29 cellular contexts compared by ENCODE assay signal in the genomic region with DNA sequence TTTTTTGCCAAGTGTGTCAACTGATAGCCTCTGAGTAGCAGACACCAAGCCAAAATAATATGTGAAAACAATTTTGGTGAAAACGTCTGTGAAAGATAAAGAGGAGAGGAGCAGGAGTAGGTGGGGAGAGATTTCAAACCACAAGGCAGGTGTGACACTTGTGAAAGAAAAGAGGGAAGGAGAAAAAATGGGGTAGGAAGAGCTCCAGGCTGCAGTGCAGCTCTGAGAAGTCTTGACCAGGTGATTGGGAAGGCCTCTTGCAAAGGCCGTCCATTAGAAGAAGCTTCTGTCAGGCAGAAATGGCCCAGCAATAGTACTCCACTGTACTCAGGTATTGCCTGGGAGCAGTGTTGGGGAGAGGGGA.
"Had no signal": no experiment of that assay in that cellular context is flagged by ENCODE, and none has a peak within 500 bp of the region (broad histone marks: within the 10 kb centered on the region; RNA-seq: fewer than 3 reads in every experiment).

No MANE protein-coding gene starts in this region.

- H3K36me3 ChIP-seq: gastrocnemius medialis, neutrophil, ovary, right lobe of liver, tibial artery had no signal

- H3K27ac ChIP-seq: epithelial cell of prostate, gastrocnemius medialis, neutrophil, ovary, right lobe of liver, testis, tibial artery had no signal

- H3K27me3 ChIP-seq: gastrocnemius medialis, neutrophil, ovary, right lobe of liver, testis, tibial artery had no signal

- DNase-seq: cortex of kidney; foreskin fibroblast; gastrocnemius medialis; head of caudate nucleus; kidney; mucosa of descending colon; naive B cell; ovary; posterior cingulate gyrus; retina; right lobe of liver; small intestine; stimulated activated CD4-positive, alpha-beta T cell treated with anti-CD3 and anti-CD28 coated beads, Interleukin-12 subunit alpha, Interleukin-12 subunit beta, amount 100 ng/mL, for 4 hours; stimulated activated CD4-positive, alpha-beta T cell treated with anti-CD3 and anti-CD28 coated beads, Interleukin-4, amount 100 ng/mL, for 4 hours; stimulated activated naive CD8-positive, alpha-beta T cell treated with anti-CD3 and anti-CD28 coated beads, Interleukin-15, Interleukin-2, amounts not matched to agents 100 U/mL and 50 U/mL, for 24 hours; substantia nigra; testis; tibial artery had no signal

- H3K9me3 ChIP-seq: gastrocnemius medialis, mucosa of descending colon, neutrophil, ovary, right lobe of liver, testis, tibial artery had no signal

- H3K27ac Mint-ChIP-seq: memory B cell; mesothelial cell of epicardium; natural killer cell treated with Interleukin-12 subunit alpha and Interleukin-12 subunit beta and Interleukin-15 and Interleukin-18, amount 100 ng/mL, for 72 hours; stimulated activated memory B cell treated with anti-CD40 and anti-IgM and Interleukin-4, amounts not matched to agents 10 μg/mL and 1 μg/mL and 100 μg/mL, for 72 hours; type B pancreatic cell had no signal

- H3K27me3 Mint-ChIP-seq: stimulated activated memory B cell treated with anti-CD40 and anti-IgM and Interleukin-4, amounts not matched to agents 10 μg/mL and 1 μg/mL and 100 μg/mL, for 72 hours had no signal

- H3K4me3 Mint-ChIP-seq: memory B cell; mesothelial cell of epicardium; natural killer cell treated with Interleukin-12 subunit alpha and Interleukin-12 subunit beta and Interleukin-15 and Interleukin-18, amount 100 ng/mL, for 72 hours; neural crest cell; stimulated activated memory B cell treated with anti-CD40 and anti-IgM and Interleukin-4, amounts not matched to agents 10 μg/mL and 1 μg/mL and 100 μg/mL, for 72 hours; type B pancreatic cell had no signal

- H3K9me3 Mint-ChIP-seq: memory B cell; mesothelial cell of epicardium; natural killer cell treated with Interleukin-12 subunit alpha and Interleukin-12 subunit beta and Interleukin-15 and Interleukin-18, amount 100 ng/mL, for 72 hours; neural crest cell; type B pancreatic cell had no signal

- ATAC-seq: esophagus mucosa; gastrocnemius medialis; left lobe of liver; mucosa of descending colon; right lobe of liver; stimulated activated memory B cell treated with anti-CD40 and anti-IgM and Interleukin-4, amounts not matched to agents 10 μg/mL and 1 μg/mL and 100 μg/mL, for 72 hours; stimulated activated naive CD8-positive, alpha-beta T cell treated with anti-CD3 and anti-CD28 coated beads, Interleukin-15, Interleukin-2, amounts not matched to agents 100 U/mL and 50 U/mL, for 24 hours had no signal

- H3K36me3 Mint-ChIP-seq: memory B cell; mesothelial cell of epicardium; natural killer cell treated with Interleukin-12 subunit alpha and Interleukin-12 subunit beta and Interleukin-15 and Interleukin-18, amount 100 ng/mL, for 72 hours; stimulated activated memory B cell treated with anti-CD40 and anti-IgM and Interleukin-4, amounts not matched to agents 10 μg/mL and 1 μg/mL and 100 μg/mL, for 72 hours; type B pancreatic cell had no signal

- H3K4me1 Mint-ChIP-seq: memory B cell; mesothelial cell of epicardium; naive B cell; neural crest cell; stimulated activated memory B cell treated with anti-CD40 and anti-IgM and Interleukin-4, amounts not matched to agents 10 μg/mL and 1 μg/mL and 100 μg/mL, for 72 hours had no signal

- H3K4me3 ChIP-seq: gastrocnemius medialis, lung, mucosa of descending colon, ovary, right lobe of liver, testis, tibial artery had no signal

- H3K4me1 ChIP-seq: gastrocnemius medialis, right lobe of liver, testis had no signal
